ENCODE assay signal across 20 cellular contexts in genomic region chr4:1018147-1019020, GRCh38. TPM values are rescaled to one million over a fixed set of nuclear protein-coding genes. Genes with fewer than 3 reads are reported as not detected.
"Had no signal": no experiment of that assay in that cellular context is flagged by ENCODE, and none has a peak within 500 bp of the region (broad histone marks: within the 10 kb centered on the region; RNA-seq: fewer than 3 reads in every experiment).

No MANE protein-coding gene starts in this region.

- H3K27ac Mint-ChIP-seq: activated CD4-positive, alpha-beta memory T cell treated with anti-CD3 and anti-CD28 coated beads for 36 hours; activated naive CD4-positive, alpha-beta T cell treated with anti-CD3 and anti-CD28 coated beads for 36 hours; activated naive CD8-positive, alpha-beta T cell treated with anti-CD3 and anti-CD28 coated beads, Interleukin-2, amount 10 ng/mL, durations not matched to agents 7 days and 5 days; activated T-cell treated with anti-CD3 and anti-CD28 coated beads, Interleukin-2, amount 50 U/mL, for 72 hours; naive B cell had no signal

- H3K9me3 ChIP-seq: body of pancreas, heart right ventricle, lower lobe of right lung, prostate gland, upper lobe of left lung had no signal

- H3K27me3 Mint-ChIP-seq: activated CD4-positive, alpha-beta memory T cell treated with anti-CD3 and anti-CD28 coated beads for 36 hours; activated naive CD8-positive, alpha-beta T cell treated with anti-CD3 and anti-CD28 coated beads, Interleukin-2, amount 10 ng/mL, durations not matched to agents 7 days and 5 days; naive B cell had no signal

- H3K9me3 Mint-ChIP-seq: activated CD4-positive, alpha-beta memory T cell treated with anti-CD3 and anti-CD28 coated beads for 36 hours; activated naive CD4-positive, alpha-beta T cell treated with anti-CD3 and anti-CD28 coated beads for 36 hours; activated naive CD8-positive, alpha-beta T cell treated with anti-CD3 and anti-CD28 coated beads, Interleukin-2, amount 10 ng/mL, durations not matched to agents 7 days and 5 days; activated T-cell treated with anti-CD3 and anti-CD28 coated beads, Interleukin-2, amount 50 U/mL, for 72 hours; naive B cell; neural crest cell had no signal

- H3K27ac ChIP-seq: body of pancreas, heart right ventricle, lower lobe of right lung, prostate gland, upper lobe of left lung had no signal

- ATAC-seq: activated T-cell treated with anti-CD3 and anti-CD28 coated beads, Interleukin-2, amount 50 U/mL, for 72 hours; body of pancreas; heart right ventricle; left lobe of liver; lower lobe of right lung; stimulated activated naive CD8-positive, alpha-beta T cell treated with anti-CD3 and anti-CD28 coated beads, Interleukin-15, Interleukin-2, amounts not matched to agents 100 U/mL and 50 U/mL, for 24 hours had no signal

- DNase-seq: activated CD4-positive, alpha-beta memory T cell treated with anti-CD3 and anti-CD28 coated beads for 36 hours; activated CD4-positive, alpha-beta T cell treated with anti-CD3 and anti-CD28 coated beads for 48 hours; activated effector memory CD4-positive, alpha-beta T cell treated with Interleukin-2 at 50 U/mL for 16 hours; activated naive CD4-positive, alpha-beta T cell treated with anti-CD3 and anti-CD28 coated beads for 36 hours; activated naive CD8-positive, alpha-beta T cell treated with anti-CD3 and anti-CD28 coated beads, Interleukin-2, amount 10 ng/mL, durations not matched to agents 7 days and 5 days; activated T-cell treated with anti-CD3 and anti-CD28 coated beads, Interleukin-2, amount 50 U/mL, for 72 hours; amygdala; body of pancreas; heart right ventricle; kidney; lower lobe of right lung; naive B cell; stimulated activated CD4-positive, alpha-beta T cell treated with anti-CD3 and anti-CD28 coated beads, Interleukin-2, amount 100 ng/mL, for 48 hours; stimulated activated naive CD8-positive, alpha-beta T cell treated with anti-CD3 and anti-CD28 coated beads, Interleukin-15, Interleukin-2, amounts not matched to agents 100 U/mL and 50 U/mL, for 24 hours; T1000 had no signal

- H3K4me3 ChIP-seq: body of pancreas, heart right ventricle, lower lobe of right lung, prostate gland, upper lobe of left lung had no signal

- H3K4me3 Mint-ChIP-seq: activated CD4-positive, alpha-beta memory T cell treated with anti-CD3 and anti-CD28 coated beads for 36 hours; activated naive CD4-positive, alpha-beta T cell treated with anti-CD3 and anti-CD28 coated beads for 36 hours; activated naive CD8-positive, alpha-beta T cell treated with anti-CD3 and anti-CD28 coated beads, Interleukin-2, amount 10 ng/mL, durations not matched to agents 7 days and 5 days; activated T-cell treated with anti-CD3 and anti-CD28 coated beads, Interleukin-2, amount 50 U/mL, for 72 hours; neural crest cell had no signal

- FAIRE-seq: endometrium, kidney had no signal

- H3K4me1 ChIP-seq: lower lobe of right lung, prostate gland had no signal

- H3K36me3 ChIP-seq: heart right ventricle, lower lobe of right lung, prostate gland, upper lobe of left lung had no signal

- H3K27me3 ChIP-seq: body of pancreas, heart right ventricle, upper lobe of left lung had no signal

- H3K36me3 Mint-ChIP-seq: activated CD4-positive, alpha-beta memory T cell treated with anti-CD3 and anti-CD28 coated beads for 36 hours; activated naive CD8-positive, alpha-beta T cell treated with anti-CD3 and anti-CD28 coated beads, Interleukin-2, amount 10 ng/mL, durations not matched to agents 7 days and 5 days; naive B cell had no signal

RNA-seq across cellular contexts. Expression of gene SLC26A1, which starts 25.2 kb away (rescaled TPM):
- total RNA-seq: activated CD4-positive, alpha-beta memory T cell treated with anti-CD3 and anti-CD28 coated beads for 36 hours; activated naive CD4-positive, alpha-beta T cell treated with anti-CD3 and anti-CD28 coated beads for 36 hours; activated T-cell treated with anti-CD3 and anti-CD28 coated beads, Interleukin-2, amount 50 U/mL, for 72 hours had no signal
